8 cellular contexts compared by ENCODE assay signal in genomic region chr1:155977607-155978324, GRCh38. TPM values are rescaled to one million over a fixed set of nuclear protein-coding genes. Genes with fewer than 3 reads are reported as not detected.
DNase-seq lines count a peak whose midpoint lies in the region; ATAC-seq and TF ChIP-seq lines count a peak whose summit lies in the region.

No MANE protein-coding gene starts in this region.

- DNase-seq in HL-60 (ENCODE audit: low read depth in 1 of 2, low spot score in 1 of 2) (no peak), mucosa of descending colon (peak in 2 of 3 donors; percentile 49 to 70)
- peak; percentile 79 for DNase-seq in activated CD4-positive, alpha-beta T cell treated with anti-CD3 and anti-CD28 coated beads, Interleukin-2, amount 10 ng/mL, durations not matched to agents 24 days and 14 days
- peak; percentile 85 for DNase-seq in stimulated activated CD8-positive, alpha-beta memory T cell treated with anti-CD3 and anti-CD28 coated beads, Interleukin-4, amount 100 ng/mL, for 48 hours

- peaks cover 75 to 80% of the 10 kb centered on the region in 2 donors for H3K4me1 ChIP-seq in duodenal mucosa (ENCODE audit: control insufficient read depth in 1 of 2, insufficient read depth in 2 of 2, low read length in 2 of 2)
- H3K4me1 ChIP-seq in mucosa of descending colon (ENCODE audit: low read depth) = peaks cover 26% of the 10 kb centered on the region

- H3K27me3 ChIP-seq in HL-60 (ENCODE audit: insufficient read depth, poor library complexity, severe bottlenecking) (no peaks in the 10 kb centered on the region), duodenal mucosa (ENCODE audit: control insufficient read depth in 1 of 2, insufficient read depth in 2 of 2, low read length in 2 of 2) (no peaks in the 10 kb centered on the region)

- H3K4me3 ChIP-seq in HL-60 (replicated peaks; ENCODE audit: insufficient read depth, low read length) (peak overlapping the region; percentile 84), duodenal mucosa (ENCODE audit: low read depth in 1 of 2, low read length in 2 of 2) (peak overlapping the region; percentile 89 to 90), mucosa of descending colon (peak overlapping the region; percentile 74)

- H3K36me3 ChIP-seq in duodenal mucosa (ENCODE audit: control insufficient read depth in 1 of 2, insufficient read depth in 2 of 2, low read length in 2 of 2) = peaks cover 0 to 6% of the 10 kb centered on the region in 2 donors
- no peaks in the 10 kb centered on the region for H3K36me3 ChIP-seq in mucosa of descending colon (ENCODE audit: low read depth)

- TF ChIP-seq CTCF in C4-2B (conservative IDR thresholded peaks at IDR 0.05) = no peak
- TF ChIP-seq CTCF in HL-60 (IDR thresholded peaks at IDR 0.05; ENCODE audit: insufficient read depth, low read length) = no peak
- no peak for TF ChIP-seq CTCF in mucosa of descending colon (IDR thresholded peaks at IDR 0.05)

- no peaks in the 10 kb centered on the region for H3K9me3 Mint-ChIP-seq in activated CD4-positive, alpha-beta T cell treated with anti-CD3 and anti-CD28 coated beads, Interleukin-2, amount 10 ng/mL, durations not matched to agents 24 days and 14 days

- intact Hi-C loops in activated CD4-positive, alpha-beta T cell treated with anti-CD3 and anti-CD28 coated beads, Interleukin-2, amount 10 ng/mL, durations not matched to agents 24 days and 14 days (cut with micrococcal nuclease) = loop anchor here (1.0 to 5.0 kb wide), 4 partner anchors 31 to 120 kb away; partner anchors contain the start of genes GON4L, KHDC4, LAMTOR2 and SYT11
- intact Hi-C loops in mucosa of descending colon (cut with DNase I, micrococcal nuclease) = no loop called here

- peak overlapping the region; percentile 99 for H3K4me3 Mint-ChIP-seq in activated CD4-positive, alpha-beta T cell treated with anti-CD3 and anti-CD28 coated beads, Interleukin-2, amount 10 ng/mL, durations not matched to agents 24 days and 14 days

- peak overlapping the region; percentile 81 for H3K27ac ChIP-seq in C4-2B
- peak overlapping the region; percentile 100 for H3K27ac ChIP-seq in HL-60 (replicated peaks)
- peak overlapping the region; percentile 88 for H3K27ac ChIP-seq in duodenal mucosa (ENCODE audit: low read depth, low read length)

- peak overlapping the region; percentile 92 for H3K27ac Mint-ChIP-seq in activated CD4-positive, alpha-beta T cell treated with anti-CD3 and anti-CD28 coated beads, Interleukin-2, amount 10 ng/mL, durations not matched to agents 24 days and 14 days

- H3K9me3 ChIP-seq in duodenal mucosa (ENCODE audit: control insufficient read depth in 1 of 2, low read length in 2 of 2) (no peaks in the 10 kb centered on the region), mucosa of descending colon (no peaks in the 10 kb centered on the region)

- H3K9ac ChIP-seq in duodenal mucosa (ENCODE audit: low read depth in 1 of 2, low read length in 2 of 2) = peak overlapping the region; percentile 83 to 91

- H3K36me3 Mint-ChIP-seq in activated CD4-positive, alpha-beta T cell treated with anti-CD3 and anti-CD28 coated beads, Interleukin-2, amount 10 ng/mL, durations not matched to agents 24 days and 14 days (ENCODE audit: low read depth) = peaks cover 49% of the 10 kb centered on the region

- no peaks in the 10 kb centered on the region for H3K27me3 Mint-ChIP-seq in activated CD4-positive, alpha-beta T cell treated with anti-CD3 and anti-CD28 coated beads, Interleukin-2, amount 10 ng/mL, durations not matched to agents 24 days and 14 days

- peaks cover 73% of the 10 kb centered on the region for H3K4me1 Mint-ChIP-seq in activated CD4-positive, alpha-beta T cell treated with anti-CD3 and anti-CD28 coated beads, Interleukin-2, amount 10 ng/mL, durations not matched to agents 24 days and 14 days

- ATAC-seq in mucosa of descending colon = peak; percentile 42
- no peak for ATAC-seq in HG03108 (IDR thresholded peaks at IDR 0.05; ENCODE audit: unreplicated experiment)
- ATAC-seq in GM18519 (IDR thresholded peaks at IDR 0.05; ENCODE audit: low FRiP score, unreplicated experiment) = no peak

RNA-seq across cellular contexts. Expression of gene ARHGEF2, which starts 0.6 kb away (rescaled TPM):
- 189 and 198 TPM in 2 replicates for total RNA-seq in activated CD4-positive, alpha-beta T cell treated with anti-CD3 and anti-CD28 coated beads, Interleukin-2, amount 10 ng/mL, durations not matched to agents 24 days and 14 days
- total RNA-seq in mucosa of descending colon = 100 to 1,000 TPM in 1 of 3 donors, 10 to 100 TPM in 2; 79.7 to 132 (median 90.5) TPM

RNA-seq across cellular contexts. Expression of gene RXFP4, which starts 36.3 kb away (rescaled TPM):
- total RNA-seq in activated CD4-positive, alpha-beta T cell treated with anti-CD3 and anti-CD28 coated beads, Interleukin-2, amount 10 ng/mL, durations not matched to agents 24 days and 14 days = not detected in 2 replicates
- total RNA-seq in mucosa of descending colon = 1 to 10 TPM; 1.2 to 4.2 (median 3.3) TPM

RNA-seq across cellular contexts. Expression of gene SSR2, which starts 43.0 kb away (rescaled TPM):
- 175 and 176 TPM in 2 replicates for total RNA-seq in activated CD4-positive, alpha-beta T cell treated with anti-CD3 and anti-CD28 coated beads, Interleukin-2, amount 10 ng/mL, durations not matched to agents 24 days and 14 days
- 100 to 1,000 TPM; 144 to 203 (median 164) TPM for total RNA-seq in mucosa of descending colon

RNA-seq across cellular contexts. Expression of gene KHDC4, which starts 43.6 kb away (rescaled TPM):
- total RNA-seq in activated CD4-positive, alpha-beta T cell treated with anti-CD3 and anti-CD28 coated beads, Interleukin-2, amount 10 ng/mL, durations not matched to agents 24 days and 14 days = 82.9 and 92.2 TPM in 2 replicates
- total RNA-seq in mucosa of descending colon = 10 to 100 TPM; 52.9 to 59.5 (median 58.6) TPM

Comparison
In these comparisons a context has a peak if more than half of its experiments do, and no peak if none do; other contexts are left out.
1. DNase-seq: peak in activated CD4-positive, alpha-beta T cell treated with anti-CD3 and anti-CD28 coated beads, Interleukin-2, amount 10 ng/mL, durations not matched to agents 24 days and 14 days (single experiment), mucosa of descending colon (2 of 3) and stimulated activated CD8-positive, alpha-beta memory T cell treated with anti-CD3 and anti-CD28 coated beads, Interleukin-4, amount 100 ng/mL, for 48 hours (single experiment); none in HL-60 (0 of 2).
2. Peak in every context shown above with its lines, with median percentiles within 50 percentile points of each other: H3K27ac ChIP-seq and H3K4me3 ChIP-seq.